Comparison of ENCODE assay signal across 16 cellular contexts in the genomic region with DNA sequence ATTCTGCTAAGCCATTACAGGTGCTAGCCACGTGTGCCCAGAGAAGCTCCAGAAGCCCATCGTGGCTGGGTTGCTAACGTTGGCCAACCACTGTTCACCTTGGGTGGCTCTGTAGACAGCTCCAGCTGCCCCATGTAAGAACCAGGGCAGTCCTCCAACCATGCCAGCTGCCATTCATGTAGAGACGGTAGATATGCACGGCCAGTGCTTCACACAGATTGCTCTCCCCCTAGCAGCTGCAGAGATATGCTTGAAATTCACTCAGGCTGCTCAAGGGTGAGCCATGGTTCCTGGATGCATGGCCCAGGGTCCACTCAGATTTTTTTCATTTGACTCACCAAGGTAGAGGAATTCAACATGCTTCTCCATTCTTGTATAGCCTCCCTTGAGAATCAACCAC. TPM values are rescaled to one million over a fixed set of nuclear protein-coding genes. Genes with fewer than 3 reads are reported as not detected.
DNase-seq lines count a peak whose midpoint lies in the region; ATAC-seq and TF ChIP-seq lines count a peak whose summit lies in the region.
"Had no signal": no experiment of that assay in that cellular context is flagged by ENCODE, and none has a peak within 500 bp of the region (broad histone marks: within the 10 kb centered on the region; RNA-seq: fewer than 3 reads in every experiment).

No MANE protein-coding gene starts in this region.

- H2AFZ ChIP-seq in neuronal stem cell (ENCODE audit: low read length): no peak overlapping the region

- in situ Hi-C loops in GM13976 (cut with MboI; ENCODE audit: low sequenced_read_pairs, unreplicated experiment): no loop called here

- H3K79me1 ChIP-seq in neuronal stem cell (ENCODE audit: low read depth, low read length): no peaks in the 10 kb centered on the region

- H2BK120ac ChIP-seq in neuronal stem cell (ENCODE audit: low read depth, low read length): no peak overlapping the region

- no peak overlapping the region for H2BK5ac ChIP-seq in neuronal stem cell (ENCODE audit: low read length)

- no peak overlapping the region for H4K91ac ChIP-seq in neuronal stem cell (ENCODE audit: low read depth, low read length, poor library complexity)

- H3K27ac ChIP-seq in neuronal stem cell (replicated peaks; ENCODE audit: low read length): no peak overlapping the region
- H3K27ac ChIP-seq in lower lobe of right lung: no peak overlapping the region
- H3K27ac ChIP-seq: prostate gland, suprapubic skin had no signal

- H3K18ac ChIP-seq in neuronal stem cell (ENCODE audit: low read length): peak overlapping the region; percentile 6

- no peak overlapping the region for H2BK12ac ChIP-seq in neuronal stem cell (ENCODE audit: low read length)

- H3K14ac ChIP-seq in neuronal stem cell (ENCODE audit: low read length): no peak overlapping the region

- H3K4me2 ChIP-seq in neuronal stem cell (ENCODE audit: insufficient read depth, low read length, poor library complexity, severe bottlenecking): no peak overlapping the region

- no peak overlapping the region for H3K9ac ChIP-seq in neuronal stem cell (ENCODE audit: low read depth, low read length, poor library complexity)

- H3K4me1 ChIP-seq in neuronal stem cell (ENCODE audit: control insufficient read depth in 2 of 2, insufficient read depth in 1 of 2, low read depth in 1 of 2, low read length in 2 of 2): peaks cover 0 to 13% of the 10 kb centered on the region in 2 donors
- H3K4me1 ChIP-seq in lower lobe of right lung: peaks cover 45% of the 10 kb centered on the region

- H3K23ac ChIP-seq in neuronal stem cell (ENCODE audit: low read depth, low read length, poor library complexity): no peak overlapping the region

- H3K27me3 ChIP-seq in neuronal stem cell (ENCODE audit: control insufficient read depth in 3 of 3, insufficient read depth in 3 of 3, low read depth in 1 of 3, low read length in 3 of 3) (peaks cover 0 to 51% (median 0%) of the 10 kb centered on the region in 3 experiments), lower lobe of right lung (ENCODE audit: low read depth) (no peaks in the 10 kb centered on the region)
- H3K27me3 ChIP-seq: suprapubic skin had no signal

- no peaks in the 10 kb centered on the region for H3K9me3 ChIP-seq in neuronal stem cell (replicated peaks in 1 of 2; ENCODE audit: control insufficient read depth in 2 of 2, insufficient read depth in 1 of 2, low read depth in 1 of 2, low read length in 2 of 2)
- no peaks in the 10 kb centered on the region for H3K9me3 ChIP-seq in lower lobe of right lung
- H3K9me3 ChIP-seq: prostate gland, suprapubic skin had no signal

- no peak overlapping the region for H2BK15ac ChIP-seq in neuronal stem cell (ENCODE audit: low read length)

- ATAC-seq in HG03097 (IDR thresholded peaks at IDR 0.05; ENCODE audit: low FRiP score, unreplicated experiment) (no peak), lower lobe of right lung (no peak)

- intact Hi-C loops in lower lobe of right lung (cut with DNase I): no loop called here

- no peaks in the 10 kb centered on the region for H3K36me3 ChIP-seq in neuronal stem cell (replicated peaks in 1 of 2; ENCODE audit: control insufficient read depth in 2 of 2, insufficient read depth in 2 of 2, low read length in 2 of 2)
- H3K36me3 ChIP-seq in lower lobe of right lung: no peaks in the 10 kb centered on the region
- H3K36me3 ChIP-seq: prostate gland, suprapubic skin had no signal

- WGBS in neuronal stem cell (ENCODE audit: extremely low coverage in 2 of 2, insufficient read length in 2 of 2, insufficient replicate concordance in 1 of 2), 2 donors: no CpG with 5 or more reads among the region's 5 CpGs

- no peak overlapping the region for H3K4me3 ChIP-seq in neuronal stem cell (ENCODE audit: low read length in 2 of 2)
- no peak overlapping the region for H3K4me3 ChIP-seq in lower lobe of right lung
- H3K4me3 ChIP-seq: prostate gland, suprapubic skin had no signal

- no peak overlapping the region for H2AK5ac ChIP-seq in neuronal stem cell (ENCODE audit: low read depth, low read length)

- H3K4ac ChIP-seq in neuronal stem cell (ENCODE audit: low read length): no peak overlapping the region

- DNase-seq in DMS53 (lab: John Stamatoyannopoulos, UW) (peak; percentile 72), NCI-H1694 treated with DMSO at 0.1 percent for 48 hours (lab: John Stamatoyannopoulos, UW) (peak; percentile 67), amniotic epithelial cell (ENCODE audit: low read depth) (peak; percentile 71), neuronal stem cell (ENCODE audit: low spot score) (no peak), lower lobe of right lung (no peak), GM13976 (ENCODE audit: low spot score) (no peak)
- DNase-seq in stimulated activated CD4-positive, alpha-beta T cell treated with anti-CD3 and anti-CD28 coated beads, Interleukin-15, amount 100 ng/mL, for 24 hours: no peak
- DNase-seq: activated T-cell treated with anti-CD3 and anti-CD28 coated beads for 4 hours, AML-193, HCEC 1CT, KG1, OCI-M1, T-helper 1 cell had no signal

- no peak overlapping the region for H4K8ac ChIP-seq in neuronal stem cell (ENCODE audit: low read depth, low read length)

- TF ChIP-seq CTCF in lower lobe of right lung (IDR thresholded peaks at IDR 0.05) (no peak), GM13976 (IDR thresholded peaks at IDR 0.05; ENCODE audit: borderline replicate concordance, control extremely low read depth, extremely low read depth, insufficient read depth, missing control alignments) (no peak)

RNA-seq across cellular contexts. Expression of a gene that starts 31.0 kb away (rescaled TPM):
- 0.79 TPM for polyA plus RNA-seq in neuronal stem cell (2013, experiment 1 of 2)
- polyA plus RNA-seq in neuronal stem cell (2013, experiment 2 of 2): 0.61 TPM
- total RNA-seq in lower lobe of right lung: 14.4 TPM

Comparison
In these comparisons a context has a peak if more than half of its experiments do, and no peak if none do; other contexts are left out.
1. DNase-seq: peak in DMS53 (single experiment), NCI-H1694 treated with DMSO at 0.1 percent for 48 hours (single experiment) and amniotic epithelial cell (single experiment); none in neuronal stem cell (single experiment), lower lobe of right lung (single experiment), stimulated activated CD4-positive, alpha-beta T cell treated with anti-CD3 and anti-CD28 coated beads, Interleukin-15, amount 100 ng/mL, for 24 hours (single experiment) and GM13976 (single experiment).